Comparison of ENCODE assay signal across 23 cellular contexts in genomic region chr9:125095821-125096443, GRCh38.
"Had no signal": no experiment of that assay in that cellular context is flagged by ENCODE, and none has a peak within 500 bp of the region (broad histone marks: within the 10 kb centered on the region; RNA-seq: fewer than 3 reads in every experiment).

No MANE protein-coding gene starts in this region.

- H3K9me3 ChIP-seq: gastroesophageal sphincter, heart left ventricle, lower lobe of right lung had no signal

- H3K27me3 ChIP-seq: dorsolateral prefrontal cortex, foreskin keratinocyte, gastroesophageal sphincter, heart left ventricle, hepatocyte, left lung had no signal

- H2AFZ ChIP-seq: hepatocyte had no signal

- H3K27ac Mint-ChIP-seq: endodermal cell, memory B cell had no signal

- H3K4me2 ChIP-seq: hepatocyte had no signal

- DNase-seq: dermis blood vessel endothelial cell; dorsolateral prefrontal cortex; effector CD4-positive, alpha-beta T cell; effector memory CD4-positive, alpha-beta T cell; endodermal cell; erythroblast; foreskin keratinocyte; heart left ventricle; hypothalamus; immature natural killer cell; left cardiac atrium; left lung; left ventricle myocardium superior; lower lobe of right lung; mesendoderm; midbrain; naive thymus-derived CD4-positive, alpha-beta T cell had no signal

- H3K4me1 Mint-ChIP-seq: endodermal cell had no signal

- H3K4me1 ChIP-seq: foreskin keratinocyte had no signal

- H3K27ac ChIP-seq: coronary artery, epithelial cell of prostate, foreskin keratinocyte, heart left ventricle, hepatocyte, left lung, lower lobe of right lung had no signal

- H3K4me3 Mint-ChIP-seq: endodermal cell; immature natural killer cell; memory B cell; naive thymus-derived CD4-positive, alpha-beta T cell had no signal

- H3K27me3 Mint-ChIP-seq: memory B cell; naive thymus-derived CD4-positive, alpha-beta T cell had no signal

- H3K36me3 ChIP-seq: gastroesophageal sphincter, heart left ventricle, left lung, lower lobe of right lung had no signal

- ATAC-seq: esophagus mucosa; foreskin keratinocyte; gastroesophageal sphincter; heart left ventricle; left cardiac atrium; left lung; left ventricle myocardium superior; lower lobe of right lung; naive thymus-derived CD4-positive, alpha-beta T cell had no signal

- H3K4me3 ChIP-seq: coronary artery, dorsolateral prefrontal cortex, gastroesophageal sphincter, heart left ventricle, hepatocyte, left lung, lower lobe of right lung had no signal
